1 cellular context compared by ENCODE assay signal in genomic region chr3:190514163-190515153, GRCh38.
TF ChIP-seq lines count a peak whose summit lies in the region.

No MANE protein-coding gene starts in this region.

TF ChIP-seq in H1, 55 proteins besides CTCF, POLR2A, EP300 and RAD21:
- TF ChIP-seq SP4 (IDR thresholded peaks at IDR 0.05; ENCODE audit: low read length) = no peak
- TF ChIP-seq PHF8 (conservative IDR thresholded peaks at IDR 0.05; ENCODE audit: low read depth, low read length) = no peak
- peak; percentile 10 for TF ChIP-seq ASH2L (IDR thresholded peaks at IDR 0.05; ENCODE audit: low read length)
- TF ChIP-seq HDAC2 (IDR thresholded peaks at IDR 0.05; ENCODE audit: borderline replicate concordance in 1 of 2, low read depth in 2 of 2, low read length in 2 of 2) = 0 out of 4 replicates have a peak, but pooled peaks of 1 of the 2 experiments have one; percentile 12
- 0 out of 4 replicates have a peak, but pooled peaks have one; percentile 24 to 50 for TF ChIP-seq SIN3A (conservative IDR thresholded peaks at IDR 0.05 in 1 of 2, IDR thresholded peaks at IDR 0.05 in 1 of 2; ENCODE audit: low read depth in 1 of 2, low read length in 2 of 2)
- no peak for TF ChIP-seq HDAC6 (IDR thresholded peaks at IDR 0.05; ENCODE audit: low read depth, low read length)
- TF ChIP-seq KDM4A (IDR thresholded peaks at IDR 0.05; ENCODE audit: low read depth, low read length, severe bottlenecking) = peak; percentile 9
- TF ChIP-seq SAP30 (IDR thresholded peaks at IDR 0.05; ENCODE audit: insufficient read depth, insufficient replicate concordance, low read length) = peak; percentile 24
